ENCODE assay signal across 1 cellular context in the genomic region with DNA sequence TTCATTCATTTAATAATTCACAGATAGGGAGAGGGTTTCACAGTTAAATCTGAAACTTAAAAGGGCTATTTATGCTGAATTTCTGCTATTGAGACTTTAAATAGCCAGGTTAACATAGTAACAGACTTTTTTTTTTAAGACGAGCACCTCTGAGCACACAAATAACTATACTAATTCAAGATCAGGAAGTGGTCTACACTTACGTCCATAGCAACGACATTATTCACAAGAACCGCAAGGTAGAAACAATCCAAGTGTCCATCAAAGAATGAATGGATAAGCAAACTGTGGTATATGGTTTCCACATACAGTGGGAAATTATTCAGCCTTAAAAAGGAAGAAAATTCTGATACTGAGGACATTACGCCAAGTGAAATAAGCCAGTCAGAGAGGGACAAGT.
A peak's percentile ranks its signal among the peaks of the same experiment; 100 is the strongest.
TF ChIP-seq lines count a peak whose summit lies in the region.

No MANE protein-coding gene starts in this region.

TF ChIP-seq in GM12878, 131 proteins besides CTCF, POLR2A, EP300 and RAD21 (continued from another document):
- TF ChIP-seq, protein P1, sequence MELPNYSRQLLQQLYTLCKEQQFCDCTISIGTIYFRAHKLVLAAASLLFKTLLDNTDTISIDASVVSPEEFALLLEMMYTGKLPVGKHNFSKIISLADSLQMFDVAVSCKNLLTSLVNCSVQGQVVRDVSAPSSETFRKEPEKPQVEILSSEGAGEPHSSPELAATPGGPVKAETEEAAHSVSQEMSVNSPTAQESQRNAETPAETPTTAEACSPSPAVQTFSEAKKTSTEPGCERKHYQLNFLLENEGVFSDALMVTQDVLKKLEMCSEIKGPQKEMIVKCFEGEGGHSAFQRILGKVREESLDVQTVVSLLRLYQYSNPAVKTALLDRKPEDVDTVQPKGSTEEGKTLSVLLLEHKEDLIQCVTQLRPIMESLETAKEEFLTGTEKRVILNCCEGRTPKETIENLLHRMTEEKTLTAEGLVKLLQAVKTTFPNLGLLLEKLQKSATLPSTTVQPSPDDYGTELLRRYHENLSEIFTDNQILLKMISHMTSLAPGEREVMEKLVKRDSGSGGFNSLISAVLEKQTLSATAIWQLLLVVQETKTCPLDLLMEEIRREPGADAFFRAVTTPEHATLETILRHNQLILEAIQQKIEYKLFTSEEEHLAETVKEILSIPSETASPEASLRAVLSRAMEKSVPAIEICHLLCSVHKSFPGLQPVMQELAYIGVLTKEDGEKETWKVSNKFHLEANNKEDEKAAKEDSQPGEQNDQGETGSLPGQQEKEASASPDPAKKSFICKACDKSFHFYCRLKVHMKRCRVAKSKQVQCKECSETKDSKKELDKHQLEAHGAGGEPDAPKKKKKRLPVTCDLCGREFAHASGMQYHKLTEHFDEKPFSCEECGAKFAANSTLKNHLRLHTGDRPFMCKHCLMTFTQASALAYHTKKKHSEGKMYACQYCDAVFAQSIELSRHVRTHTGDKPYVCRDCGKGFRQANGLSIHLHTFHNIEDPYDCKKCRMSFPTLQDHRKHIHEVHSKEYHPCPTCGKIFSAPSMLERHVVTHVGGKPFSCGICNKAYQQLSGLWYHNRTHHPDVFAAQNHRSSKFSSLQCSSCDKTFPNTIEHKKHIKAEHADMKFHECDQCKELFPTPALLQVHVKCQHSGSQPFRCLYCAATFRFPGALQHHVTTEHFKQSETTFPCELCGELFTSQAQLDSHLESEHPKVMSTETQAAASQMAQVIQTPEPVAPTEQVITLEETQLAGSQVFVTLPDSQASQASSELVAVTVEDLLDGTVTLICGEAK (IDR thresholded peaks at IDR 0.05; ENCODE audit: borderline replicate concordance) = no peak
- TF ChIP-seq CHD2 (IDR thresholded peaks at IDR 0.05; ENCODE audit: borderline replicate concordance, low read depth, low read length) (peak; percentile 11; the same call in 1 of the 2 replicates), POLR2AphosphoS5 (IDR thresholded peaks at IDR 0.05; ENCODE audit: low read length) (no peak), MEF2A (IDR thresholded peaks at IDR 0.05; ENCODE audit: insufficient read depth, low read depth, low read length) (peak; percentile 88), PAX5 (IDR thresholded peaks at IDR 0.05; ENCODE audit: borderline replicate concordance, low read depth, low read length) (no peak), IKZF2 (IDR thresholded peaks at IDR 0.05) (peak; percentile 30 to 59; a peak in 3 of 4 replicates), RUNX3 (IDR thresholded peaks at IDR 0.05; ENCODE audit: low read length) (peak; percentile 92), ATF7 (IDR thresholded peaks at IDR 0.05; ENCODE audit: low read depth) (no peak), NFIC (IDR thresholded peaks at IDR 0.05; ENCODE audit: low read depth, low read length) (peak; percentile 76), TCF7 (IDR thresholded peaks at IDR 0.05; ENCODE audit: borderline replicate concordance) (no peak), FOXM1 (IDR thresholded peaks at IDR 0.05; ENCODE audit: low read depth, low read length) (0 out of 2 replicates have a peak, but pooled peaks have one; percentile 43), KLF5 (IDR thresholded peaks at IDR 0.05; ENCODE audit: partially characterized antibody) (no peak), HDAC6 (IDR thresholded peaks at IDR 0.05; ENCODE audit: unreplicated experiment) (no peak), POLR2AphosphoS2 (IDR thresholded peaks at IDR 0.05; ENCODE audit: low read depth, low read length) (no peak), CREM (IDR thresholded peaks at IDR 0.05; ENCODE audit: low read depth) (peak; percentile 18; the same call in 1 of the 2 replicates), ZNF384 (IDR thresholded peaks at IDR 0.05; ENCODE audit: borderline replicate concordance, low read depth, low read length) (peak; percentile 83; the same call in 1 of the 2 replicates), IKZF1 (conservative IDR thresholded peaks at IDR 0.05) (peak; percentile 37), MEF2B (IDR thresholded peaks at IDR 0.05; ENCODE audit: partially characterized antibody, poor library complexity, severe bottlenecking) (peak; percentile 73)
- TF ChIP-seq, protein P2, sequence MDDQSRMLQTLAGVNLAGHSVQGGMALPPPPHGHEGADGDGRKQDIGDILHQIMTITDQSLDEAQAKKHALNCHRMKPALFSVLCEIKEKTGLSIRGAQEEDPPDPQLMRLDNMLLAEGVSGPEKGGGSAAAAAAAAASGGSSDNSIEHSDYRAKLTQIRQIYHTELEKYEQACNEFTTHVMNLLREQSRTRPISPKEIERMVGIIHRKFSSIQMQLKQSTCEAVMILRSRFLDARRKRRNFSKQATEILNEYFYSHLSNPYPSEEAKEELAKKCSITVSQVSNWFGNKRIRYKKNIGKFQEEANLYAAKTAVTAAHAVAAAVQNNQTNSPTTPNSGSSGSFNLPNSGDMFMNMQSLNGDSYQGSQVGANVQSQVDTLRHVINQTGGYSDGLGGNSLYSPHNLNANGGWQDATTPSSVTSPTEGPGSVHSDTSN (IDR thresholded peaks at IDR 0.05; ENCODE audit: insufficient replicate concordance, low read depth, low read length) = peak; percentile 39
- TF ChIP-seq, protein P3, sequence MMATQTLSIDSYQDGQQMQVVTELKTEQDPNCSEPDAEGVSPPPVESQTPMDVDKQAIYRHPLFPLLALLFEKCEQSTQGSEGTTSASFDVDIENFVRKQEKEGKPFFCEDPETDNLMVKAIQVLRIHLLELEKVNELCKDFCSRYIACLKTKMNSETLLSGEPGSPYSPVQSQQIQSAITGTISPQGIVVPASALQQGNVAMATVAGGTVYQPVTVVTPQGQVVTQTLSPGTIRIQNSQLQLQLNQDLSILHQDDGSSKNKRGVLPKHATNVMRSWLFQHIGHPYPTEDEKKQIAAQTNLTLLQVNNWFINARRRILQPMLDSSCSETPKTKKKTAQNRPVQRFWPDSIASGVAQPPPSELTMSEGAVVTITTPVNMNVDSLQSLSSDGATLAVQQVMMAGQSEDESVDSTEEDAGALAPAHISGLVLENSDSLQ (IDR thresholded peaks at IDR 0.05) = peak; percentile 92
- TF ChIP-seq, protein P4, sequence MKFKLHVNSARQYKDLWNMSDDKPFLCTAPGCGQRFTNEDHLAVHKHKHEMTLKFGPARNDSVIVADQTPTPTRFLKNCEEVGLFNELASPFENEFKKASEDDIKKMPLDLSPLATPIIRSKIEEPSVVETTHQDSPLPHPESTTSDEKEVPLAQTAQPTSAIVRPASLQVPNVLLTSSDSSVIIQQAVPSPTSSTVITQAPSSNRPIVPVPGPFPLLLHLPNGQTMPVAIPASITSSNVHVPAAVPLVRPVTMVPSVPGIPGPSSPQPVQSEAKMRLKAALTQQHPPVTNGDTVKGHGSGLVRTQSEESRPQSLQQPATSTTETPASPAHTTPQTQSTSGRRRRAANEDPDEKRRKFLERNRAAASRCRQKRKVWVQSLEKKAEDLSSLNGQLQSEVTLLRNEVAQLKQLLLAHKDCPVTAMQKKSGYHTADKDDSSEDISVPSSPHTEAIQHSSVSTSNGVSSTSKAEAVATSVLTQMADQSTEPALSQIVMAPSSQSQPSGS (IDR thresholded peaks at IDR 0.05; ENCODE audit: low read length) = peak; percentile 55; the same call in 1 of the 2 replicates
TF ChIP-seq in GM12878: peak in this region for 17.
